In genomic region chr9:20611751-20612287, GRCh38 we compare ENCODE assay signal across 9 cellular contexts. TPM values are rescaled to one million over a fixed set of nuclear protein-coding genes. Genes with fewer than 3 reads are reported as not detected.
DNase-seq lines count a peak whose midpoint lies in the region; ATAC-seq and TF ChIP-seq lines count a peak whose summit lies in the region.
"Had no signal": no experiment of that assay in that cellular context is flagged by ENCODE, and none has a peak within 500 bp of the region (broad histone marks: within the 10 kb centered on the region; RNA-seq: fewer than 3 reads in every experiment).

No MANE protein-coding gene starts in this region.

- no peak overlapping the region for H3K4me2 ChIP-seq in mesendoderm (ENCODE audit: low read length)

- no peak overlapping the region for H3K18ac ChIP-seq in mesendoderm (ENCODE audit: low read length)

- H2BK15ac ChIP-seq in mesendoderm (replicated peaks; ENCODE audit: low read depth): no peak overlapping the region

- no peak overlapping the region for H4K5ac ChIP-seq in mesendoderm (ENCODE audit: low read length)

- no peak overlapping the region for H3K4ac ChIP-seq in mesendoderm (ENCODE audit: low read depth, low read length)

- no peaks in the 10 kb centered on the region for H3K27me3 ChIP-seq in BJ (ENCODE audit: control insufficient read depth, insufficient read depth, low read length)
- H3K27me3 ChIP-seq in breast epithelium: no peaks in the 10 kb centered on the region
- H3K27me3 ChIP-seq in mesendoderm (ENCODE audit: insufficient read depth, low read length, poor library complexity): no peaks in the 10 kb centered on the region

- intact Hi-C loops in breast epithelium (cut with DNase I; ENCODE audit: low total_unique reads): no loop called here

- no peaks in the 10 kb centered on the region for H3K36me3 ChIP-seq in BJ (ENCODE audit: control insufficient read depth, insufficient read depth, low read length)
- H3K36me3 ChIP-seq in breast epithelium: no peaks in the 10 kb centered on the region
- no peaks in the 10 kb centered on the region for H3K36me3 ChIP-seq in mesendoderm (ENCODE audit: control insufficient read depth, insufficient read depth, low read length)

- H3K79me2 ChIP-seq in mesendoderm (ENCODE audit: control insufficient read depth, insufficient read depth, low read length): no peaks in the 10 kb centered on the region

- no peak overlapping the region for H2AK5ac ChIP-seq in mesendoderm (ENCODE audit: low read length)

- POLR2A ChIA-PET in BJ (lab: Charles Lee): interaction anchor here (0.6 kb wide), 2 partner anchors 352 to 1379 kb away, joined by 3 read pairs; no protein-coding TSS in a partner anchor

- H3K27ac ChIP-seq in breast epithelium (no peak overlapping the region), mesendoderm (ENCODE audit: low read depth, low read length) (no peak overlapping the region)

- peak; percentile 65 for DNase-seq in BJ (ENCODE audit: low read depth)
- peak; percentile 11 for DNase-seq in HuH-7.5 (ENCODE audit: low spot score)
- DNase-seq in breast epithelium (ENCODE audit: low spot score in 2 of 2): no peak
- DNase-seq in mesendoderm: peak; percentile 58
- DNase-seq in HPDE6-E6E7 (ENCODE audit: extremely low spot score): no peak
- DNase-seq: SHP77 treated with DMSO at 0.1 percent for 48 hours had no signal

- ATAC-seq in GM21786 (IDR thresholded peaks at IDR 0.05; ENCODE audit: unreplicated experiment) (no peak), HG02981 (IDR thresholded peaks at IDR 0.05; ENCODE audit: unreplicated experiment) (no peak), HG03442 (IDR thresholded peaks at IDR 0.05; ENCODE audit: unreplicated experiment) (no peak)

- H2BK120ac ChIP-seq in mesendoderm (ENCODE audit: low read depth, low read length): no peak overlapping the region

- CTCF ChIA-PET in BJ (lab: Yijun Ruan, JAX): interaction anchor here (0.6 to 1.7 kb wide), 4 partner anchors 10 to 260 kb away, joined by 3 read pairs; partner anchors contain the start of gene MLLT3

- TF ChIP-seq POLR2A in breast epithelium (IDR thresholded peaks at IDR 0.05): no peak

- TF ChIP-seq CTCF in BJ (IDR thresholded peaks at IDR 0.05; ENCODE audit: insufficient read depth, low read depth, low read length): peak; percentile 61
- TF ChIP-seq CTCF in breast epithelium (IDR thresholded peaks at IDR 0.05): peak in 2 of 3 donors; percentile 25 to 34

- H3K4me3 ChIP-seq in BJ (ENCODE audit: low read depth, low read length) (no peak overlapping the region), breast epithelium (no peak overlapping the region), mesendoderm (ENCODE audit: low read length) (no peak overlapping the region)

- no peak overlapping the region for H3K56ac ChIP-seq in mesendoderm (ENCODE audit: low read length)

- no peak overlapping the region for H2BK5ac ChIP-seq in mesendoderm (ENCODE audit: low read length)

- H3K4me1 ChIP-seq in breast epithelium (no peaks in the 10 kb centered on the region), mesendoderm (ENCODE audit: control insufficient read depth, low read depth, low read length) (no peaks in the 10 kb centered on the region)

- H3K79me1 ChIP-seq in mesendoderm (ENCODE audit: low read length): no peaks in the 10 kb centered on the region

- no peaks in the 10 kb centered on the region for H3K9me3 ChIP-seq in breast epithelium

- no peak overlapping the region for H4K8ac ChIP-seq in mesendoderm (ENCODE audit: low read depth, low read length)

- WGBS in mesendoderm (ENCODE audit: extremely low coverage, insufficient coverage, low lambda C conversion rate): no CpG with 5 or more reads among the region's 3 CpGs

- H3K9ac ChIP-seq in mesendoderm (ENCODE audit: low read length): no peak overlapping the region

- no peak overlapping the region for H3K23ac ChIP-seq in mesendoderm (ENCODE audit: low read length)

RNA-seq across cellular contexts. Expression of gene MLLT3, which starts 10.5 kb away (rescaled TPM):
- 13.8 and 32.1 TPM in 2 replicates for polyA plus RNA-seq in BJ (2011; rRNA removed)
- polyA minus RNA-seq in BJ (2011; rRNA and poly(A)+ RNA removed): 10.1 and 11.2 TPM in 2 replicates
- 10 to 100 TPM in 2 of 3 donors, 1 to 10 TPM in 1; 8.8 to 30.3 (median 22.6) TPM for total RNA-seq in breast epithelium
- 1.8 TPM for polyA plus RNA-seq in mesendoderm (2013, experiment 1 of 2)
- 2.0 TPM for polyA plus RNA-seq in mesendoderm (2013, experiment 2 of 2)

Comparison
In these comparisons a context has a peak if more than half of its experiments do, and no peak if none do; other contexts are left out.
1. DNase-seq: peak in BJ (single experiment), HuH-7.5 (single experiment) and mesendoderm (single experiment); none in breast epithelium (0 of 2) and HPDE6-E6E7 (single experiment).